Comparison of ENCODE assay signal across 10 cellular contexts in the genomic region with DNA sequence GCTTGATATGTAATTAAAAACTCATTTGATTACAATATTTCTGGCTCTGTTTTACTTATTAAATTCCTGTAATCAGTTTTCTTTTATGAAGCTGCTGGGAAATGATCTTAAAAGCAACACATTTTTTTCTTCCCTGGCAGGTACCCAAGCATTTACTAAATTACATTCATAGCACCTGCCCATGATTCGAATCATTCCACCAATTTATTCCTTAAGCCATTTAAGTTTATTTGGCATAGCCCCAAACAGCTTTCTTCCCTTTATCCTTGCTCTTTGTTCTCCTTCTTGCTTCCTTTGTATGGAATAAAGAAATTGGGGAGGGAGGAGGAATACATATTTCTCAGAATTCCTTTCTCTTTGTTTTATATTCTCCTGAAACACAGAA.
DNase-seq lines count a peak whose midpoint lies in the region; ATAC-seq and TF ChIP-seq lines count a peak whose summit lies in the region.
"Had no signal": no experiment of that assay in that cellular context is flagged by ENCODE, and none has a peak within 500 bp of the region (broad histone marks: within the 10 kb centered on the region; RNA-seq: fewer than 3 reads in every experiment).

No MANE protein-coding gene starts in this region.

- no peaks in the 10 kb centered on the region for H3K9me3 ChIP-seq in mucosa of stomach (ENCODE audit: control insufficient read depth, low read length)

- no peaks in the 10 kb centered on the region for H3K4me1 ChIP-seq in mucosa of stomach (ENCODE audit: control insufficient read depth, insufficient read depth, low read length)

- in situ Hi-C loops in astrocyte of the cerebellum (cut with HindIII; ENCODE audit: low sequenced_read_pairs): no loop called here

- no peaks in the 10 kb centered on the region for H3K9me3 Mint-ChIP-seq in stimulated activated naive CD8-positive, alpha-beta T cell treated with anti-CD3 and anti-CD28 coated beads, Interleukin-15, amount 100 ng/mL, for 72 hours
- no peaks in the 10 kb centered on the region for H3K9me3 Mint-ChIP-seq in activated naive CD4-positive, alpha-beta T cell treated with anti-CD3 and anti-CD28 coated beads, Interleukin-2, amount 50 U/mL, for 72 hours
- H3K9me3 Mint-ChIP-seq: activated CD4-positive, alpha-beta T cell treated with anti-CD3 and anti-CD28 coated beads, Interleukin-2, amount 10 ng/mL, durations not matched to agents 24 days and 14 days had no signal

- no peak for ATAC-seq in stimulated activated naive CD8-positive, alpha-beta T cell treated with anti-CD3 and anti-CD28 coated beads, Interleukin-15, amount 100 ng/mL, for 72 hours
- no peak for ATAC-seq in stimulated activated naive CD8-positive, alpha-beta T cell treated with anti-CD3 and anti-CD28 coated beads, Interleukin-15, Interleukin-2, amounts not matched to agents 100 U/mL and 50 U/mL, for 24 hours
- no peak for ATAC-seq in HG02678 (IDR thresholded peaks at IDR 0.05; ENCODE audit: unreplicated experiment)
- no peak for ATAC-seq in activated naive CD4-positive, alpha-beta T cell treated with anti-CD3 and anti-CD28 coated beads, Interleukin-2, amount 50 U/mL, for 72 hours

- no peak for DNase-seq in stimulated activated naive CD8-positive, alpha-beta T cell treated with anti-CD3 and anti-CD28 coated beads, Interleukin-15, amount 100 ng/mL, for 72 hours
- DNase-seq in stimulated activated naive CD8-positive, alpha-beta T cell treated with anti-CD3 and anti-CD28 coated beads, Interleukin-15, Interleukin-2, amounts not matched to agents 100 U/mL and 50 U/mL, for 24 hours: no peak
- DNase-seq in astrocyte of the cerebellum (ENCODE audit: low read depth) (no peak), activated gamma-delta T cell treated with Interleukin-2 at 50 U/mL for 16 hours (no peak), D341Med (ENCODE audit: low spot score) (no peak)
- no peak for DNase-seq in activated naive CD4-positive, alpha-beta T cell treated with anti-CD3 and anti-CD28 coated beads, Interleukin-2, amount 50 U/mL, for 72 hours (ENCODE audit: low spot score in 2 of 2)
- DNase-seq: activated CD4-positive, alpha-beta T cell treated with anti-CD3 and anti-CD28 coated beads, Interleukin-2, amount 10 ng/mL, durations not matched to agents 24 days and 14 days; KG1 had no signal

- peaks cover 4% of the 10 kb centered on the region for H3K27me3 Mint-ChIP-seq in stimulated activated naive CD8-positive, alpha-beta T cell treated with anti-CD3 and anti-CD28 coated beads, Interleukin-15, amount 100 ng/mL, for 72 hours

- peak overlapping the region; percentile 63 for H3K9ac ChIP-seq in mucosa of stomach (ENCODE audit: low read length)

- no peaks in the 10 kb centered on the region for H3K36me3 Mint-ChIP-seq in activated naive CD4-positive, alpha-beta T cell treated with anti-CD3 and anti-CD28 coated beads, Interleukin-2, amount 50 U/mL, for 72 hours

- H3K4me3 Mint-ChIP-seq in stimulated activated naive CD8-positive, alpha-beta T cell treated with anti-CD3 and anti-CD28 coated beads, Interleukin-15, amount 100 ng/mL, for 72 hours: peak overlapping the region; percentile 67 to 73
- H3K4me3 Mint-ChIP-seq: activated CD4-positive, alpha-beta T cell treated with anti-CD3 and anti-CD28 coated beads, Interleukin-2, amount 10 ng/mL, durations not matched to agents 24 days and 14 days had no signal

- no peaks in the 10 kb centered on the region for H3K27me3 ChIP-seq in mucosa of stomach (ENCODE audit: control insufficient read depth, insufficient read depth, low read length)

- H3K27ac Mint-ChIP-seq in stimulated activated naive CD8-positive, alpha-beta T cell treated with anti-CD3 and anti-CD28 coated beads, Interleukin-15, amount 100 ng/mL, for 72 hours: no peak overlapping the region
- no peak overlapping the region for H3K27ac Mint-ChIP-seq in activated naive CD4-positive, alpha-beta T cell treated with anti-CD3 and anti-CD28 coated beads, Interleukin-2, amount 50 U/mL, for 72 hours
- H3K27ac Mint-ChIP-seq: activated CD4-positive, alpha-beta T cell treated with anti-CD3 and anti-CD28 coated beads, Interleukin-2, amount 10 ng/mL, durations not matched to agents 24 days and 14 days had no signal

- no peaks in the 10 kb centered on the region for H3K4me1 Mint-ChIP-seq in stimulated activated naive CD8-positive, alpha-beta T cell treated with anti-CD3 and anti-CD28 coated beads, Interleukin-15, amount 100 ng/mL, for 72 hours

- H3K4me3 ChIP-seq in astrocyte of the cerebellum (ENCODE audit: low read depth, low read length): peak overlapping the region; percentile 9
- no peak overlapping the region for H3K4me3 ChIP-seq in mucosa of stomach (ENCODE audit: low read length)

- TF ChIP-seq CTCF in astrocyte of the cerebellum (IDR thresholded peaks at IDR 0.05; ENCODE audit: low read depth, low read length, missing control alignments): no peak

- H3K36me3 ChIP-seq in mucosa of stomach (ENCODE audit: control insufficient read depth, insufficient read depth, low read length): no peaks in the 10 kb centered on the region
